In the genomic region with DNA sequence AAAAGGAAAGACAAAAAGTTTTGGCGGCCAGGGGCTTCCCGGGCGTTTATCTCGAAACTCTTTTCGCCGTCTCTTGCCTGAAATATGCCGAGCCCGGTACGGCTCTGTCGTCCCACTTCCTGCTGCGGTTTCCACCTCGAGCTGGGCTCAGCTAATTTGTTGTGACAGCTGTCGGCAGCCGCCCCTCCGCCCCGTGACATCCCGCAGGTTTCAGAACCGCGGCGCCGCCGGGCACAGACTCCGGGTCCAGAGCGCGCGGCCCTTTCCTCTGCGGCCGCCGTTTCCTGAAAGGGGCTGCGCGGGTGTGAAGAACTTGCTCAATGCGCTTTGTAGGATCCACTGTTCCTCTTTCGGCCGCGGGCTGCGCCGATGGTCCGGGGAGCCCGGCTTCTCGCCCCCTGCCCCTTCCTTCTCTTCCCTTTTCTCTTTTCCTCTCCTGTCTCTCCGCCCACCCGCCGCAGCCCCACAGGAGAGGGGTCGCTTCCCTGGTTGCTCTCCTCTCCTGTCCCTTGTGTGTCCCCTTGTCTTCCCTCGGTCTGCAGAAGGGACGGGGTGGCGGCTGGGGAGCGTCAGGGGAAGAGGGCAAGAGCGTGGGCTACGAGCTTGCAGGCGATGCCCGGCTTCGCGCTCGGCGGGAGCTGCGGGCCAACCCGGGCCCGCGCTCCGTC, we compare ENCODE assay signal across 8 cellular contexts. TPM values are rescaled to one million over a fixed set of nuclear protein-coding genes. Genes with fewer than 3 reads are reported as not detected.
DNase-seq lines count a peak whose midpoint lies in the region; ATAC-seq, FAIRE-seq and TF ChIP-seq lines count a peak whose summit lies in the region.

No MANE protein-coding gene starts in this region.

- no peak overlapping the region for H2AFZ ChIP-seq in fibroblast of lung (ENCODE audit: low read length)

- H3K4me1 Mint-ChIP-seq in neural crest cell: peaks cover 41% of the 10 kb centered on the region

- H3K4me3 Mint-ChIP-seq in neural crest cell: peak overlapping the region; percentile 90

- H3K27ac Mint-ChIP-seq in neural crest cell (ENCODE audit: unreplicated experiment): peak overlapping the region; percentile 67

- H3K4me3 ChIP-seq in A549 (peak overlapping the region; percentile 99), fibroblast of lung (replicated peaks in 1 of 4; ENCODE audit: control extremely low read depth in 1 of 4, insufficient read depth in 1 of 4, low read depth in 3 of 4, low read length in 4 of 4) (peak overlapping the region; percentile 45 to 85 (median 62))

- peaks cover 2% of the 10 kb centered on the region for H4K20me1 ChIP-seq in fibroblast of lung (ENCODE audit: control insufficient read depth, extremely low read depth, insufficient read depth, low read length)

- H3K27ac ChIP-seq in A549 (peak overlapping the region; percentile 80 to 88), fibroblast of lung (ENCODE audit: insufficient read depth, low read length) (peak overlapping the region; percentile 36), substantia nigra (ENCODE audit: low read depth, low read length, poor library complexity, severe bottlenecking) (peak overlapping the region; percentile 83)

- CTCF ChIA-PET in A549 (lab: Yijun Ruan, JAX): interaction anchor here (1.2 to 5.8 kb wide), 4 partner anchors 11 to 224 kb away, joined by 3 to 60 read pairs (median 16); a partner anchor contains a TSS

- H3K4me2 ChIP-seq in A549 (peak overlapping the region; percentile 100), fibroblast of lung (ENCODE audit: extremely low read depth, insufficient read depth, low read length) (peak overlapping the region; percentile 89)

- no peak for TF ChIP-seq EP300 in A549 (IDR thresholded peaks at IDR 0.05)

- H3K27me3 ChIP-seq in fibroblast of lung (ENCODE audit: control insufficient read depth, insufficient read depth, low read length): no peaks in the 10 kb centered on the region

- peaks cover 5% of the 10 kb centered on the region for H3K79me2 ChIP-seq in fibroblast of lung (ENCODE audit: control insufficient read depth, insufficient read depth, low read length)

- no peaks in the 10 kb centered on the region for H3K9me3 Mint-ChIP-seq in neural crest cell

- H3K27me3 Mint-ChIP-seq in neural crest cell (ENCODE audit: low read depth): no peaks in the 10 kb centered on the region

- no peaks in the 10 kb centered on the region for H3K36me3 Mint-ChIP-seq in neural crest cell (ENCODE audit: low read depth)

- H3K36me3 ChIP-seq in fibroblast of lung (ENCODE audit: control insufficient read depth, insufficient read depth, low read length): no peaks in the 10 kb centered on the region

- ATAC-seq in A549 (peak; percentile 28 to 33; a peak in 5 of 6 replicates), GM18868 (IDR thresholded peaks at IDR 0.05; ENCODE audit: unreplicated experiment) (peak; percentile 46), HG03103 (IDR thresholded peaks at IDR 0.05; ENCODE audit: low read depth, unreplicated experiment) (peak; percentile 46)

- DNase-seq in A549 (ENCODE audit: low read depth in 1 of 2, low spot score in 1 of 2): no peak
- DNase-seq in activated T-cell treated with anti-CD3 and anti-CD28 coated beads, Interleukin-2, amount 50 U/mL, for 48 hours: peak; percentile 86 to 89
- DNase-seq in fibroblast of lung (ENCODE audit: low read depth in 2 of 2): peak; percentile 51 to 60
- DNase-seq in neural crest cell (ENCODE audit: low read depth, low spot score): peak; percentile 36
- peak in 34 of 49 donors; percentile 14 to 72 (median 44) for DNase-seq in substantia nigra (lab: John Stamatoyannopoulos, UW)

- no peak for TF ChIP-seq RAD21 in A549 (conservative IDR thresholded peaks at IDR 0.05 in 1 of 2, IDR thresholded peaks at IDR 0.05 in 1 of 2)

- H3K9ac ChIP-seq in fibroblast of lung (ENCODE audit: insufficient read depth, low read length): peak overlapping the region; percentile 77

- peaks cover 39% of the 10 kb centered on the region for H3K4me1 ChIP-seq in A549
- H3K4me1 ChIP-seq in fibroblast of lung (ENCODE audit: control insufficient read depth, extremely low read depth, insufficient read depth, low read length): peaks cover 32% of the 10 kb centered on the region

- no peak for TF ChIP-seq POLR2A in A549 (IDR thresholded peaks at IDR 0.05; ENCODE audit: low read length)

- TF ChIP-seq CTCF in A549 (IDR thresholded peaks at IDR 0.05): no peak
- TF ChIP-seq CTCF in fibroblast of lung (conservative IDR thresholded peaks at IDR 0.05 in 1 of 2, IDR thresholded peaks at IDR 0.05 in 1 of 2; ENCODE audit: low read depth in 1 of 2, low read length in 2 of 2): no peak
- TF ChIP-seq CTCF in neural crest cell (conservative IDR thresholded peaks at IDR 0.05): no peak

- POLR2A ChIA-PET in A549 (lab: Yijun Ruan, JAX): no interaction called here

- WGBS in A549 (ENCODE audit: missing lambda C conversion rate): 22% methylated on average over 49 of the region's 61 CpGs

- FAIRE-seq in A549 (lab: Jason Lieb, UNC): no peak

- H3K9me3 ChIP-seq in A549: no peaks in the 10 kb centered on the region
- H3K9me3 ChIP-seq in fibroblast of lung (ENCODE audit: control insufficient read depth, insufficient read depth, low read depth, low read length): no peaks in the 10 kb centered on the region

TF ChIP-seq in A549, 52 proteins besides CTCF, POLR2A, EP300 and RAD21:
- TF ChIP-seq, protein P1, sequence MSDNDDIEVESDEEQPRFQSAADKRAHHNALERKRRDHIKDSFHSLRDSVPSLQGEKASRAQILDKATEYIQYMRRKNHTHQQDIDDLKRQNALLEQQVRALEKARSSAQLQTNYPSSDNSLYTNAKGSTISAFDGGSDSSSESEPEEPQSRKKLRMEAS (IDR thresholded peaks at IDR 0.05): peak; percentile 38; the same call in 1 of the 2 replicates
- TF ChIP-seq MYC (IDR thresholded peaks at IDR 0.05; ENCODE audit: borderline replicate concordance, low read length): no peak

TF ChIP-seq in PFSK-1, 5 proteins besides CTCF, POLR2A, EP300 and RAD21:
- TF ChIP-seq FOXP2 (optimal IDR thresholded peaks at IDR 0.05; ENCODE audit: borderline replicate concordance, extremely low read depth, extremely low read length, insufficient read depth) (no peak), TAF1 (IDR thresholded peaks at IDR 0.05; ENCODE audit: borderline replicate concordance, insufficient read depth, low read length) (no peak), SIN3A (IDR thresholded peaks at IDR 0.05; ENCODE audit: borderline replicate concordance, insufficient read depth, low read length) (peak; percentile 67; the same call in 1 of the 2 replicates)
- TF ChIP-seq, protein P2, sequence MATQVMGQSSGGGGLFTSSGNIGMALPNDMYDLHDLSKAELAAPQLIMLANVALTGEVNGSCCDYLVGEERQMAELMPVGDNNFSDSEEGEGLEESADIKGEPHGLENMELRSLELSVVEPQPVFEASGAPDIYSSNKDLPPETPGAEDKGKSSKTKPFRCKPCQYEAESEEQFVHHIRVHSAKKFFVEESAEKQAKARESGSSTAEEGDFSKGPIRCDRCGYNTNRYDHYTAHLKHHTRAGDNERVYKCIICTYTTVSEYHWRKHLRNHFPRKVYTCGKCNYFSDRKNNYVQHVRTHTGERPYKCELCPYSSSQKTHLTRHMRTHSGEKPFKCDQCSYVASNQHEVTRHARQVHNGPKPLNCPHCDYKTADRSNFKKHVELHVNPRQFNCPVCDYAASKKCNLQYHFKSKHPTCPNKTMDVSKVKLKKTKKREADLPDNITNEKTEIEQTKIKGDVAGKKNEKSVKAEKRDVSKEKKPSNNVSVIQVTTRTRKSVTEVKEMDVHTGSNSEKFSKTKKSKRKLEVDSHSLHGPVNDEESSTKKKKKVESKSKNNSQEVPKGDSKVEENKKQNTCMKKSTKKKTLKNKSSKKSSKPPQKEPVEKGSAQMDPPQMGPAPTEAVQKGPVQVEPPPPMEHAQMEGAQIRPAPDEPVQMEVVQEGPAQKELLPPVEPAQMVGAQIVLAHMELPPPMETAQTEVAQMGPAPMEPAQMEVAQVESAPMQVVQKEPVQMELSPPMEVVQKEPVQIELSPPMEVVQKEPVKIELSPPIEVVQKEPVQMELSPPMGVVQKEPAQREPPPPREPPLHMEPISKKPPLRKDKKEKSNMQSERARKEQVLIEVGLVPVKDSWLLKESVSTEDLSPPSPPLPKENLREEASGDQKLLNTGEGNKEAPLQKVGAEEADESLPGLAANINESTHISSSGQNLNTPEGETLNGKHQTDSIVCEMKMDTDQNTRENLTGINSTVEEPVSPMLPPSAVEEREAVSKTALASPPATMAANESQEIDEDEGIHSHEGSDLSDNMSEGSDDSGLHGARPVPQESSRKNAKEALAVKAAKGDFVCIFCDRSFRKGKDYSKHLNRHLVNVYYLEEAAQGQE (IDR thresholded peaks at IDR 0.05; ENCODE audit: insufficient read depth in 1 of 2, low read depth in 2 of 2, low read length in 2 of 2): peak in 1 of 2 experiments; percentile 23; a peak in 1 of 4 replicates

RNA-seq across cellular contexts. Expression of a gene that starts 0.6 kb away (rescaled TPM):
- polyA plus RNA-seq in A549 (2011; rRNA removed) (1.2 and 1.5 TPM in 2 replicates), A549 (2017; fragmentation: RNase III; extraction: RNeasy Plus Mini Kit Qiagen cat#74134 plus additional on column Dnase treatment) (4.0 to 4.4 TPM (median 4.2 TPM) in 3 replicates), fibroblast of lung (4.1 and 5.2 TPM in 2 replicates)
- polyA plus RNA-seq in A549 (2012; cell fraction: cytosol; rRNA removed): 3.5 and 4.8 TPM in 2 replicates
- polyA plus RNA-seq in A549 (2012; cell fraction: nucleus; rRNA removed): 7.4 and 9.1 TPM in 2 replicates
- 0.79 and 1.6 TPM in 2 replicates for polyA minus RNA-seq in A549 (2011; rRNA and poly(A)+ RNA removed)
- polyA plus RNA-seq in PFSK-1 (2012; ENCODE audit: insufficient read length, low read depth): 13.2 TPM
- total RNA-seq in fibroblast of lung (7.2 and 9.7 TPM in 2 replicates), neural crest cell (12.0 and 12.9 TPM in 2 replicates)
- polyA plus RNA-seq in fibroblast of lung (2012): 12.1 TPM in 2 replicates
- 5.3 and 9.2 TPM in 2 replicates for polyA minus RNA-seq in fibroblast of lung (ENCODE audit: low replicate concordance)

RNA-seq across cellular contexts. Expression of a gene that starts 32.0 kb away (rescaled TPM):
- 0.20 and 0.28 TPM in 2 replicates for polyA plus RNA-seq in A549 (2011; rRNA removed)
- polyA plus RNA-seq in A549 (2012; cell fraction: cytosol; rRNA removed): 0.81 and 1.4 TPM in 2 replicates
- 1.2 and 2.5 TPM in 2 replicates for polyA plus RNA-seq in A549 (2012; cell fraction: nucleus; rRNA removed)
- 0.44 to 0.60 TPM (median 0.51 TPM) in 3 replicates for polyA plus RNA-seq in A549 (2017; fragmentation: RNase III; extraction: RNeasy Plus Mini Kit Qiagen cat#74134 plus additional on column Dnase treatment)
- polyA minus RNA-seq in A549 (2011; rRNA and poly(A)+ RNA removed): 0.17 TPM in 1 of 2 replicates, not detected in the other
- not detected for polyA plus RNA-seq in PFSK-1 (2012; ENCODE audit: insufficient read length, low read depth)
- not detected in 2 replicates for total RNA-seq in fibroblast of lung
- polyA plus RNA-seq in fibroblast of lung: not detected in 2 replicates
- not detected in 2 replicates for polyA plus RNA-seq in fibroblast of lung (2012)
- polyA minus RNA-seq in fibroblast of lung (ENCODE audit: low replicate concordance): not detected in 2 replicates
- total RNA-seq in neural crest cell: 0.21 TPM in 1 of 2 replicates, not detected in the other

Comparison
In these comparisons a context has a peak if more than half of its experiments do, and no peak if none do; other contexts are left out.
1. DNase-seq: peak in activated T-cell treated with anti-CD3 and anti-CD28 coated beads, Interleukin-2, amount 50 U/mL, for 48 hours (2 of 2), fibroblast of lung (2 of 2), neural crest cell (single experiment) and substantia nigra (34 of 49); none in A549 (0 of 2).
2. Peak in every context shown above with its lines, with median percentiles within 50 percentile points of each other: ATAC-seq and H3K27ac ChIP-seq.